1 cellular context compared by ENCODE assay signal in genomic region chr15:40283615-40284306, GRCh38.
TF ChIP-seq lines count a peak whose summit lies in the region.

No MANE protein-coding gene starts in this region.

TF ChIP-seq in WTC11, 78 proteins besides CTCF, POLR2A, EP300 and RAD21 (continued from another document):
- TF ChIP-seq NR3C1 (CRISPR knock-in tag; conservative IDR thresholded peaks at IDR 0.05; ENCODE audit: low read depth) (no peak), ETV6 (CRISPR knock-in tag; IDR thresholded peaks at IDR 0.05) (no peak), GRHL2 (CRISPR knock-in tag; IDR thresholded peaks at IDR 0.05; ENCODE audit: insufficient replicate concordance, severe bottlenecking) (no peak), ZNF281 (CRISPR knock-in tag; IDR thresholded peaks at IDR 0.05) (no peak)
